Comparison of ENCODE assay signal across 1 cellular context in the genomic region with DNA sequence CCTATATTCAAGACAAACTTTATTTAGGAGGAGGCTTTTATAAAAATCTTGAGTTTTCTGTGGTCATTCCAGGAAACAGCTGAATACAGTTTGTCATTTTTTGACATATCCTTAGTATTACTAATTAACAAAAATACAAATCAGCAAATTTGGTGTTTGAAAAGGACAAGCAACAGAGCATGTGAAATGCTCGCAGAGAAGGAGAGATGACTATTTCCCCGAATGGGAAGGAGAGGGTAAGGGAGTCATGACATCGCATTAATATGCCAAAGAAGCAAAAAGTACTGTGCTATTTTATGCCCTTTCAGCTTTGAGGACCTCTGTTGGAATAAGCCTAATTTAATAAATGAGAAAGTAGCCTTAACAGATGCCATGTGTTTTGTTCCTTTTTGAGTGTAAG.
TF ChIP-seq lines count a peak whose summit lies in the region.

No MANE protein-coding gene starts in this region.

TF ChIP-seq in HCT116, 20 proteins besides CTCF, POLR2A, EP300 and RAD21 (continued from another document):
- TF ChIP-seq, protein P1, sequence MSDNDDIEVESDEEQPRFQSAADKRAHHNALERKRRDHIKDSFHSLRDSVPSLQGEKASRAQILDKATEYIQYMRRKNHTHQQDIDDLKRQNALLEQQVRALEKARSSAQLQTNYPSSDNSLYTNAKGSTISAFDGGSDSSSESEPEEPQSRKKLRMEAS (IDR thresholded peaks at IDR 0.05) = no peak
- no peak for TF ChIP-seq EZH2phosphoT487 (IDR thresholded peaks at IDR 0.05; ENCODE audit: borderline replicate concordance)
- no peak for TF ChIP-seq ZNF274 (IDR thresholded peaks at IDR 0.05; ENCODE audit: low read depth, low read length)
- TF ChIP-seq, protein P2, sequence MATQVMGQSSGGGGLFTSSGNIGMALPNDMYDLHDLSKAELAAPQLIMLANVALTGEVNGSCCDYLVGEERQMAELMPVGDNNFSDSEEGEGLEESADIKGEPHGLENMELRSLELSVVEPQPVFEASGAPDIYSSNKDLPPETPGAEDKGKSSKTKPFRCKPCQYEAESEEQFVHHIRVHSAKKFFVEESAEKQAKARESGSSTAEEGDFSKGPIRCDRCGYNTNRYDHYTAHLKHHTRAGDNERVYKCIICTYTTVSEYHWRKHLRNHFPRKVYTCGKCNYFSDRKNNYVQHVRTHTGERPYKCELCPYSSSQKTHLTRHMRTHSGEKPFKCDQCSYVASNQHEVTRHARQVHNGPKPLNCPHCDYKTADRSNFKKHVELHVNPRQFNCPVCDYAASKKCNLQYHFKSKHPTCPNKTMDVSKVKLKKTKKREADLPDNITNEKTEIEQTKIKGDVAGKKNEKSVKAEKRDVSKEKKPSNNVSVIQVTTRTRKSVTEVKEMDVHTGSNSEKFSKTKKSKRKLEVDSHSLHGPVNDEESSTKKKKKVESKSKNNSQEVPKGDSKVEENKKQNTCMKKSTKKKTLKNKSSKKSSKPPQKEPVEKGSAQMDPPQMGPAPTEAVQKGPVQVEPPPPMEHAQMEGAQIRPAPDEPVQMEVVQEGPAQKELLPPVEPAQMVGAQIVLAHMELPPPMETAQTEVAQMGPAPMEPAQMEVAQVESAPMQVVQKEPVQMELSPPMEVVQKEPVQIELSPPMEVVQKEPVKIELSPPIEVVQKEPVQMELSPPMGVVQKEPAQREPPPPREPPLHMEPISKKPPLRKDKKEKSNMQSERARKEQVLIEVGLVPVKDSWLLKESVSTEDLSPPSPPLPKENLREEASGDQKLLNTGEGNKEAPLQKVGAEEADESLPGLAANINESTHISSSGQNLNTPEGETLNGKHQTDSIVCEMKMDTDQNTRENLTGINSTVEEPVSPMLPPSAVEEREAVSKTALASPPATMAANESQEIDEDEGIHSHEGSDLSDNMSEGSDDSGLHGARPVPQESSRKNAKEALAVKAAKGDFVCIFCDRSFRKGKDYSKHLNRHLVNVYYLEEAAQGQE (IDR thresholded peaks at IDR 0.05; ENCODE audit: low read depth) = no peak
- no peak for TF ChIP-seq POLR2AphosphoS5 (IDR thresholded peaks at IDR 0.05; ENCODE audit: low read depth, low read length)
- TF ChIP-seq, protein P3, sequence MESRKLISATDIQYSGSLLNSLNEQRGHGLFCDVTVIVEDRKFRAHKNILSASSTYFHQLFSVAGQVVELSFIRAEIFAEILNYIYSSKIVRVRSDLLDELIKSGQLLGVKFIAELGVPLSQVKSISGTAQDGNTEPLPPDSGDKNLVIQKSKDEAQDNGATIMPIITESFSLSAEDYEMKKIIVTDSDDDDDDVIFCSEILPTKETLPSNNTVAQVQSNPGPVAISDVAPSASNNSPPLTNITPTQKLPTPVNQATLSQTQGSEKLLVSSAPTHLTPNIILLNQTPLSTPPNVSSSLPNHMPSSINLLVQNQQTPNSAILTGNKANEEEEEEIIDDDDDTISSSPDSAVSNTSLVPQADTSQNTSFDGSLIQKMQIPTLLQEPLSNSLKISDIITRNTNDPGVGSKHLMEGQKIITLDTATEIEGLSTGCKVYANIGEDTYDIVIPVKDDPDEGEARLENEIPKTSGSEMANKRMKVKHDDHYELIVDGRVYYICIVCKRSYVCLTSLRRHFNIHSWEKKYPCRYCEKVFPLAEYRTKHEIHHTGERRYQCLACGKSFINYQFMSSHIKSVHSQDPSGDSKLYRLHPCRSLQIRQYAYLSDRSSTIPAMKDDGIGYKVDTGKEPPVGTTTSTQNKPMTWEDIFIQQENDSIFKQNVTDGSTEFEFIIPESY (IDR thresholded peaks at IDR 0.05; ENCODE audit: extremely low read depth, insufficient replicate concordance, low read length) = no peak
- no peak for TF ChIP-seq JUND (IDR thresholded peaks at IDR 0.05)
- TF ChIP-seq ZFX (IDR thresholded peaks at IDR 0.05) = no peak
- no peak for TF ChIP-seq EGR1 (IDR thresholded peaks at IDR 0.05; ENCODE audit: low read depth)
